1 cellular context compared by ENCODE assay signal in genomic region chr2:27217173-27218121, GRCh38.
TF ChIP-seq lines count a peak whose summit lies in the region.

Gene CAD (plus strand): TSS chr2:27217369. CDS start chr2:27217552, 183 bp downstream.

TF ChIP-seq in HepG2, 621 proteins besides CTCF, POLR2A, EP300 and RAD21 (continued from another document and continues in another):
- no peak for TF ChIP-seq PREB (CRISPR knock-in tag; IDR thresholded peaks at IDR 0.05)
- no peak for TF ChIP-seq RBM22 (optimal IDR thresholded peaks at IDR 0.05; ENCODE audit: low read length)
- no peak for TF ChIP-seq ZNF12 (CRISPR knock-in tag; IDR thresholded peaks at IDR 0.05)
- peak; percentile 65; the same call in 1 of the 2 replicates for TF ChIP-seq ZBTB44 (CRISPR knock-in tag; IDR thresholded peaks at IDR 0.05)
- no peak for TF ChIP-seq ZNF615 (CRISPR knock-in tag; IDR thresholded peaks at IDR 0.05; ENCODE audit: borderline replicate concordance)
- TF ChIP-seq PITX1 (CRISPR knock-in tag; IDR thresholded peaks at IDR 0.05), result no peak
- TF ChIP-seq MED13 (CRISPR knock-in tag; IDR thresholded peaks at IDR 0.05), result peak; percentile 74; the same call in 1 of the 2 replicates
- TF ChIP-seq SIX1 (CRISPR knock-in tag; IDR thresholded peaks at IDR 0.05; ENCODE audit: borderline replicate concordance), result no peak
- TF ChIP-seq DR1 (CRISPR knock-in tag; IDR thresholded peaks at IDR 0.05), result no peak
- TF ChIP-seq PRDM10 (CRISPR knock-in tag; IDR thresholded peaks at IDR 0.05; ENCODE audit: low read depth), result no peak
- no peak; the same call in 1 of the 2 replicates for TF ChIP-seq MIER3 (CRISPR knock-in tag; IDR thresholded peaks at IDR 0.05; ENCODE audit: borderline replicate concordance)
- no peak for TF ChIP-seq ZNF275 (CRISPR knock-in tag; IDR thresholded peaks at IDR 0.05; ENCODE audit: borderline replicate concordance)
- peak; percentile 68; the same call in 1 of the 2 replicates for TF ChIP-seq E2F2 (CRISPR knock-in tag; IDR thresholded peaks at IDR 0.05; ENCODE audit: borderline replicate concordance)
- no peak for TF ChIP-seq STAT5B (CRISPR knock-in tag; IDR thresholded peaks at IDR 0.05)
- TF ChIP-seq FOXP4 (CRISPR knock-in tag; IDR thresholded peaks at IDR 0.05), result 0 out of 2 replicates have a peak, but pooled peaks have one; percentile 15
- no peak for TF ChIP-seq IKZF5 (CRISPR knock-in tag; IDR thresholded peaks at IDR 0.05)
- no peak for TF ChIP-seq ZNF326 (CRISPR knock-in tag; IDR thresholded peaks at IDR 0.05; ENCODE audit: borderline replicate concordance)
- TF ChIP-seq ZFY (CRISPR knock-in tag; IDR thresholded peaks at IDR 0.05), result peak; percentile 35; the same call in 1 of the 2 replicates
- no peak for TF ChIP-seq HOMEZ (CRISPR knock-in tag; IDR thresholded peaks at IDR 0.05; ENCODE audit: low read depth)
- TF ChIP-seq IKZF1 (IDR thresholded peaks at IDR 0.05), result no peak
- TF ChIP-seq AFF4 (CRISPR knock-in tag; IDR thresholded peaks at IDR 0.05), result no peak
- peak; percentile 41; the same call in 1 of the 2 replicates for TF ChIP-seq E2F1 (CRISPR knock-in tag; IDR thresholded peaks at IDR 0.05)
- TF ChIP-seq SATB2 (CRISPR knock-in tag; IDR thresholded peaks at IDR 0.05), result 0 out of 2 replicates have a peak, but pooled peaks have one; percentile 26
- TF ChIP-seq RBM39 (IDR thresholded peaks at IDR 0.05; ENCODE audit: low read depth, low read length, poor library complexity, severe bottlenecking), result no peak
- TF ChIP-seq REST (IDR thresholded peaks at IDR 0.05; ENCODE audit: borderline replicate concordance in 1 of 2, low read depth in 1 of 2, low read length in 2 of 2), result no peak
- no peak for TF ChIP-seq NCOA1 (CRISPR knock-in tag; IDR thresholded peaks at IDR 0.05)
- peak; percentile 72; the same call in 1 of the 2 replicates for TF ChIP-seq MTERF4 (CRISPR knock-in tag; IDR thresholded peaks at IDR 0.05)
